ENCODE assay signal across 20 cellular contexts in the genomic region with DNA sequence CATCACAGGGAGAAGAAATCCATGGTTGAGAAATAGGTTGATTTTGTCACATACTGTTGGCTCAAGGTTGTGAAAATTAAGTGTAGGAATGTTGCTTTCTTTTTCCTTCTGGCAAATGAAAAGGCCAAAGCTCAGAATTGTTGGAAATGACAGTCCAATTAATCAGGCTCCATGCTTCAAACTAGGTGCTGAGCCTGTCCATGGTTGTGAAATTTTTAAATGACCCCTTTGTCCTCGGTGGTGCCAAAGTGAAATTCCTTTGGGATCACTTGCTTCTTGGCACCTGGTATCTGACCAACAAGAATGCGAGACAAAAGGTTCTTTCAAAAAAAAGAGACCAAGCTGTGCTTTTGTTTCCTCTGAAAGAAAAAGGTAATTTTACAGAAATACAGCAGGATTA.
DNase-seq lines count a peak whose midpoint lies in the region; TF ChIP-seq lines count a peak whose summit lies in the region.
"Had no signal": no experiment of that assay in that cellular context is flagged by ENCODE, and none has a peak within 500 bp of the region (broad histone marks: within the 10 kb centered on the region; RNA-seq: fewer than 3 reads in every experiment).

No MANE protein-coding gene starts in this region.

- intact Hi-C loops in uterus (cut with DNase I; ENCODE audit: low total_unique reads) = no loop called here

- H3K4me1 ChIP-seq in uterus = no peaks in the 10 kb centered on the region

- H3K27ac ChIP-seq in uterus = no peak overlapping the region
- H3K27ac ChIP-seq: brain microvascular endothelial cell, dorsolateral prefrontal cortex, hepatocyte, left ventricle myocardium inferior, ovary had no signal

- H3K27me3 ChIP-seq in uterus = no peaks in the 10 kb centered on the region
- H3K27me3 ChIP-seq: brain microvascular endothelial cell, hepatocyte, ovary had no signal

- no peak for TF ChIP-seq CTCF in uterus (IDR thresholded peaks at IDR 0.05)

- DNase-seq in LHCN-M2 (ENCODE audit: low read depth) = peak; percentile 26
- peak; percentile 90 for DNase-seq in astrocyte of the hippocampus (ENCODE audit: low read depth, low spot score)
- peak; percentile 46 for DNase-seq in iPS-NIHi11 (ENCODE audit: low spot score)
- DNase-seq in activated CD4-positive, alpha-beta T cell treated with anti-CD3 and anti-CD28 coated beads for 48 hours = no peak
- DNase-seq in uterus = no peak
- no peak for DNase-seq in NCI-H1417 treated with DMSO at 0.1 percent for 48 hours (lab: John Stamatoyannopoulos, UW)
- no peak for DNase-seq in NK-92 (lab: John Stamatoyannopoulos, UW; ENCODE audit: unreplicated experiment)
- DNase-seq: activated CD4-positive, CD25-positive, alpha-beta regulatory T cell treated with anti-CD3 and anti-CD28 coated beads, Interleukin-2, amount 50 U/mL, for 72 hours; activated naive CD4-positive, alpha-beta T cell; brain microvascular endothelial cell; C1 segment of cervical spinal cord; DMS153; dorsolateral prefrontal cortex; left ventricle myocardium inferior; NCI-H1105; ovary; SHP77 treated with DMSO at 0.1 percent for 48 hours; stimulated activated CD4-positive, alpha-beta T cell treated with anti-CD3 and anti-CD28 coated beads, Interleukin-4, amount 100 ng/mL, for 1 hour had no signal

- H3K36me3 ChIP-seq in uterus = no peaks in the 10 kb centered on the region
- H3K36me3 ChIP-seq: brain microvascular endothelial cell, left ventricle myocardium inferior, ovary had no signal

- no peaks in the 10 kb centered on the region for H3K9me3 ChIP-seq in uterus
- H3K9me3 ChIP-seq: left ventricle myocardium inferior, ovary had no signal

- TF ChIP-seq POLR2A in uterus (IDR thresholded peaks at IDR 0.05) = no peak

- no peak overlapping the region for H3K4me3 ChIP-seq in uterus
- H3K4me3 ChIP-seq: dorsolateral prefrontal cortex, hepatocyte, K562, left ventricle myocardium inferior, ovary had no signal

Comparison
In these comparisons a context has a peak if more than half of its experiments do, and no peak if none do; other contexts are left out.
1. DNase-seq: peak in LHCN-M2 (single experiment), astrocyte of the hippocampus (single experiment) and iPS-NIHi11 (single experiment); none in activated CD4-positive, alpha-beta T cell treated with anti-CD3 and anti-CD28 coated beads for 48 hours (single experiment), uterus (0 of 2), NCI-H1417 treated with DMSO at 0.1 percent for 48 hours (single experiment) and NK-92 (single experiment).